ENCODE assay signal across 23 cellular contexts in the genomic region with DNA sequence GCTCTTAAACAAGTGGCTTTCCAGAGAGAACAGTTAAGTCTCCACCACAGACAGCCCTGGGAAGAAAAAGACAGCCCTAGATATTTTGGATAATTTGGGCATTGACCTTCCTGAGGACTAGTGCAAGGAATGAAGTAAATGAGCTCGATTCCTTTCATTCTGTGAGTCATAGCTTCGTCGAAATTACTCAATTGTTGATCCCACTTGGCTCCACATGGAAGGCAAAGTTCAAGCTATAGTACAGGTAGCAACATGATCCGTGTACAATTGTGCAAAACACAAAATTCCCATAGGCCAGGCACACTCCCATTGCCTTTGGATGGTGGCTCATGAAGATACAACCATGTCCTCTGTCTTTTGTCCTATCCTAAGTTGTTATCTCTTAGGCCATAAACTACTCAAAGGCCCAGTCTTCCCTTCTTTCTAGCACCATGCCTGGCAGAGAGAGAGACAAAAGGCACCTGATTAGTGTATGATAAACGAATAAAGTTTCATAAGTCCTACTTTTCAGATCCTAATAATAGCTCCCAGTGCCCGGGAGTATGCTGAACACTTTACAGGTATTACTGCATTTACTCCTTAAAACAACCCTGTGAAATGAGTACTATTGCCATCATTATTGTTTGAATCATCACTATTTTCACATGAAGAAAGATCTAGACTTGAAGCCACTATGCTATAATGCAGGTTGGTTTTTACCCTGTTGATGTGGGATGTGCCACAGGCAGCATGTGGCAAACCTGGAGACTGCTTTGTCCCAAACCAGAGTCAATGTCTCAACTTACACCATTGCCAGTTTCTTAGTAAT.
DNase-seq lines count a peak whose midpoint lies in the region; ATAC-seq, FAIRE-seq and TF ChIP-seq lines count a peak whose summit lies in the region.
"Had no signal": no experiment of that assay in that cellular context is flagged by ENCODE, and none has a peak within 500 bp of the region (broad histone marks: within the 10 kb centered on the region; RNA-seq: fewer than 3 reads in every experiment).

No MANE protein-coding gene starts in this region.

- in situ Hi-C loops in astrocyte of the spinal cord (cut with HindIII; ENCODE audit: low sequenced_read_pairs): no loop called here

- no peak overlapping the region for H3K4me3 ChIP-seq in astrocyte of the spinal cord (ENCODE audit: low read depth, low read length)
- peak overlapping the region; percentile 19; the same call in 1 of the 2 replicates for H3K4me3 ChIP-seq in iPS-20b (ENCODE audit: low read length)
- no peak overlapping the region for H3K4me3 ChIP-seq in right atrium auricular region
- H3K4me3 ChIP-seq: cardiac muscle cell, GM12878, heart right ventricle, ovary had no signal

- H3K27ac ChIP-seq in iPS-20b (ENCODE audit: low read length) (no peak overlapping the region), right atrium auricular region (no peak overlapping the region)
- H3K27ac ChIP-seq: 22Rv1, heart right ventricle, ovary had no signal

- no peak for FAIRE-seq in frontal cortex (lab: Jason Lieb, UNC)
- FAIRE-seq: GM12878, islet of Langerhans had no signal

- no peaks in the 10 kb centered on the region for H3K9me3 Mint-ChIP-seq in activated CD4-positive, alpha-beta T cell treated with anti-CD3 and anti-CD28 coated beads, Interleukin-2, amount 10 ng/mL, durations not matched to agents 7 days and 5 days
- H3K9me3 Mint-ChIP-seq in activated CD4-positive, alpha-beta T cell treated with anti-CD3 and anti-CD28 coated beads for 36 hours (ENCODE audit: low read depth): no peaks in the 10 kb centered on the region
- H3K9me3 Mint-ChIP-seq: memory B cell had no signal

- H3K36me3 Mint-ChIP-seq in activated CD4-positive, alpha-beta T cell treated with anti-CD3 and anti-CD28 coated beads, Interleukin-2, amount 10 ng/mL, durations not matched to agents 7 days and 5 days (ENCODE audit: low read depth): no peaks in the 10 kb centered on the region
- H3K36me3 Mint-ChIP-seq in activated CD4-positive, alpha-beta T cell treated with anti-CD3 and anti-CD28 coated beads for 36 hours (ENCODE audit: low read depth): no peaks in the 10 kb centered on the region
- H3K36me3 Mint-ChIP-seq: memory B cell; naive thymus-derived CD4-positive, alpha-beta T cell had no signal

- intact Hi-C loops in activated CD4-positive, alpha-beta T cell treated with anti-CD3 and anti-CD28 coated beads for 36 hours (cut with DNase I, micrococcal nuclease): loop anchor here in 1 of 2 experiments (10.0 kb wide), 1 partner anchor 154 kb away; no protein-coding TSS in a partner anchor

- H3K27me3 ChIP-seq in iPS-20b (ENCODE audit: insufficient read depth, low read length) (peaks cover 46% of the 10 kb centered on the region), right atrium auricular region (no peaks in the 10 kb centered on the region)
- H3K27me3 ChIP-seq: cardiac muscle cell, heart right ventricle, ovary had no signal

- H3K4me3 Mint-ChIP-seq in activated CD4-positive, alpha-beta T cell treated with anti-CD3 and anti-CD28 coated beads, Interleukin-2, amount 10 ng/mL, durations not matched to agents 7 days and 5 days: no peak overlapping the region
- H3K4me3 Mint-ChIP-seq in activated CD4-positive, alpha-beta T cell treated with anti-CD3 and anti-CD28 coated beads for 36 hours: no peak overlapping the region
- H3K4me3 Mint-ChIP-seq: memory B cell had no signal

- peaks cover 20% of the 10 kb centered on the region for H3K4me1 ChIP-seq in iPS-20b (ENCODE audit: insufficient read depth, low read length)
- peaks cover 0 to 10% of the 10 kb centered on the region in 2 donors for H3K4me1 ChIP-seq in right atrium auricular region

- CTCF ChIA-PET in activated CD4-positive, alpha-beta T cell treated with anti-CD3 and anti-CD28 coated beads, Interleukin-2, amount 10 ng/mL, durations not matched to agents 7 days and 5 days (lab: Charles Lee): interaction anchor here (2.2 kb wide), 1 partner anchor 176 kb away, joined by 4 read pairs; a partner anchor contains a TSS
- CTCF ChIA-PET in activated CD4-positive, alpha-beta T cell treated with anti-CD3 and anti-CD28 coated beads for 36 hours (lab: Charles Lee): interaction anchor here (0.6 to 1.4 kb wide), 4 partner anchors 9 to 272 kb away, joined by 3 to 5 read pairs (median 4); no protein-coding TSS in a partner anchor

- H3K27me3 Mint-ChIP-seq in activated CD4-positive, alpha-beta T cell treated with anti-CD3 and anti-CD28 coated beads, Interleukin-2, amount 10 ng/mL, durations not matched to agents 7 days and 5 days: no peaks in the 10 kb centered on the region
- H3K27me3 Mint-ChIP-seq in activated CD4-positive, alpha-beta T cell treated with anti-CD3 and anti-CD28 coated beads for 36 hours: no peaks in the 10 kb centered on the region
- H3K27me3 Mint-ChIP-seq: memory B cell had no signal

- POLR2A ChIA-PET in activated CD4-positive, alpha-beta T cell treated with anti-CD3 and anti-CD28 coated beads, Interleukin-2, amount 10 ng/mL, durations not matched to agents 7 days and 5 days (lab: Charles Lee): no interaction called here
- POLR2A ChIA-PET in activated CD4-positive, alpha-beta T cell treated with anti-CD3 and anti-CD28 coated beads for 36 hours (lab: Charles Lee): no interaction called here

- H3K9me3 ChIP-seq in iPS-20b (ENCODE audit: insufficient read depth, low read depth, low read length) (no peaks in the 10 kb centered on the region), right atrium auricular region (no peaks in the 10 kb centered on the region)
- H3K9me3 ChIP-seq: heart right ventricle, ovary had no signal

- peaks cover 41% of the 10 kb centered on the region for H3K4me1 Mint-ChIP-seq in activated CD4-positive, alpha-beta T cell treated with anti-CD3 and anti-CD28 coated beads, Interleukin-2, amount 10 ng/mL, durations not matched to agents 7 days and 5 days
- H3K4me1 Mint-ChIP-seq in activated CD4-positive, alpha-beta T cell treated with anti-CD3 and anti-CD28 coated beads for 36 hours: peaks cover 11% of the 10 kb centered on the region
- H3K4me1 Mint-ChIP-seq: memory B cell had no signal

- H3K27ac Mint-ChIP-seq in activated CD4-positive, alpha-beta T cell treated with anti-CD3 and anti-CD28 coated beads, Interleukin-2, amount 10 ng/mL, durations not matched to agents 7 days and 5 days: peak overlapping the region; percentile 92
- H3K27ac Mint-ChIP-seq in activated CD4-positive, alpha-beta T cell treated with anti-CD3 and anti-CD28 coated beads for 36 hours: no peak overlapping the region
- H3K27ac Mint-ChIP-seq: memory B cell had no signal

- TF ChIP-seq CTCF in astrocyte of the spinal cord (IDR thresholded peaks at IDR 0.05; ENCODE audit: low read depth, low read length) (no peak), right atrium auricular region (IDR thresholded peaks at IDR 0.05) (no peak)

- H3K36me3 ChIP-seq in iPS-20b (ENCODE audit: insufficient read depth, low read depth, low read length) (no peaks in the 10 kb centered on the region), right atrium auricular region (no peaks in the 10 kb centered on the region)
- H3K36me3 ChIP-seq: cardiac muscle cell, heart right ventricle, ovary had no signal

- no peak for DNase-seq in activated CD4-positive, alpha-beta T cell treated with anti-CD3 and anti-CD28 coated beads, Interleukin-2, amount 10 ng/mL, durations not matched to agents 7 days and 5 days
- DNase-seq in activated CD4-positive, alpha-beta T cell treated with anti-CD3 and anti-CD28 coated beads for 36 hours: no peak
- DNase-seq in astrocyte of the spinal cord (ENCODE audit: low read depth, low spot score) (peak; percentile 17), frontal cortex (ENCODE audit: low spot score in 2 of 2) (no peak), right atrium auricular region (ENCODE audit: low spot score) (no peak), NCI-H2171 (lab: John Stamatoyannopoulos, UW) (no peak), GF-D8 (lab: John Stamatoyannopoulos, UW) (no peak)
- DNase-seq: GDM1; heart right ventricle; IMR-90; MV-4-11; naive thymus-derived CD4-positive, alpha-beta T cell; NCI-H1930; NCI-H446 treated with DMSO at 0.1 percent for 48 hours; ovary; T-helper 1 cell had no signal

- ATAC-seq in activated CD4-positive, alpha-beta T cell treated with anti-CD3 and anti-CD28 coated beads for 36 hours: no peak
- ATAC-seq: Right ventricle myocardium inferior had no signal

- no peak overlapping the region for H3K9ac ChIP-seq in iPS-20b (ENCODE audit: low read depth, low read length)
